ENCODE assay signal across 8 cellular contexts in genomic region chr2:33477473-33478468, GRCh38. TPM values are rescaled to one million over a fixed set of nuclear protein-coding genes. Genes with fewer than 3 reads are reported as not detected.
DNase-seq lines count a peak whose midpoint lies in the region; ATAC-seq and TF ChIP-seq lines count a peak whose summit lies in the region.

No MANE protein-coding gene starts in this region.

- peaks cover 52% of the 10 kb centered on the region for H3K4me1 Mint-ChIP-seq in activated T-cell treated with anti-CD3 and anti-CD28 coated beads, Interleukin-2, amount 50 U/mL, for 24 hours (ENCODE audit: low read depth)

- H3K36me3 Mint-ChIP-seq in activated T-cell treated with anti-CD3 and anti-CD28 coated beads, Interleukin-2, amount 50 U/mL, for 24 hours (ENCODE audit: low read depth): no peaks in the 10 kb centered on the region

- H3K4me3 ChIP-seq in BLaER1: 0 out of 2 replicates have a peak overlapping the region, but pooled peaks have one; percentile 66
- H3K4me3 ChIP-seq in kidney epithelial cell (ENCODE audit: low read depth, low read length): no peak overlapping the region

- H3K9ac ChIP-seq in BLaER1: no peak overlapping the region

- peaks cover 32% of the 10 kb centered on the region for H3K4me1 ChIP-seq in BLaER1

- peak; percentile 55 for DNase-seq in activated T-cell treated with anti-CD3 and anti-CD28 coated beads, Interleukin-2, amount 50 U/mL, for 24 hours
- DNase-seq in kidney epithelial cell (ENCODE audit: low read depth) (peak; percentile 16), NCI-H526 (lab: John Stamatoyannopoulos, UW) (no peak), cerebellum (ENCODE audit: low spot score) (no peak)
- peak; percentile 7 for DNase-seq in stimulated activated naive CD4-positive, alpha-beta T cell treated with Interleukin-2 at 50 U/mL for 16 hours (lab: John Stamatoyannopoulos, UW)

- H3K36me3 ChIP-seq in BLaER1: no peaks in the 10 kb centered on the region
- H3K36me3 ChIP-seq in kidney epithelial cell (ENCODE audit: control insufficient read depth, insufficient read depth, low read length): no peaks in the 10 kb centered on the region

- H3K9me3 Mint-ChIP-seq in activated T-cell treated with anti-CD3 and anti-CD28 coated beads, Interleukin-2, amount 50 U/mL, for 24 hours: no peaks in the 10 kb centered on the region

- peak overlapping the region; percentile 82 for H3K4me3 Mint-ChIP-seq in activated T-cell treated with anti-CD3 and anti-CD28 coated beads, Interleukin-2, amount 50 U/mL, for 24 hours

- H3K27me3 ChIP-seq in BLaER1: no peaks in the 10 kb centered on the region
- no peaks in the 10 kb centered on the region for H3K27me3 ChIP-seq in kidney epithelial cell (ENCODE audit: control insufficient read depth, insufficient read depth, low read length)

- no peak for TF ChIP-seq CTCF in kidney epithelial cell (IDR thresholded peaks at IDR 0.05; ENCODE audit: insufficient read depth, low read length, poor library complexity, severe bottlenecking)

- peak overlapping the region; percentile 81 for H3K4me2 ChIP-seq in BLaER1

- no peaks in the 10 kb centered on the region for H3K9me3 ChIP-seq in BLaER1

- H3K27ac Mint-ChIP-seq in activated T-cell treated with anti-CD3 and anti-CD28 coated beads, Interleukin-2, amount 50 U/mL, for 24 hours: peak overlapping the region; percentile 97

- H3K27me3 Mint-ChIP-seq in activated T-cell treated with anti-CD3 and anti-CD28 coated beads, Interleukin-2, amount 50 U/mL, for 24 hours: no peaks in the 10 kb centered on the region

- H3K27ac ChIP-seq in BLaER1: no peak overlapping the region

- ATAC-seq in GM19043 (IDR thresholded peaks at IDR 0.05; ENCODE audit: low read depth, unreplicated experiment) (peak; percentile 26), HG03378 (IDR thresholded peaks at IDR 0.05; ENCODE audit: unreplicated experiment) (peak; percentile 43)

- no peaks in the 10 kb centered on the region for H4K20me1 ChIP-seq in BLaER1

RNA-seq across cellular contexts. Expression of gene RASGRP3, which starts 1.3 kb away (rescaled TPM):
- total RNA-seq in kidney epithelial cell: 6.7 and 17.6 TPM in 2 replicates
- 9.3 TPM for total RNA-seq in cerebellum

Comparison
In these comparisons a context has a peak if more than half of its experiments do, and no peak if none do; other contexts are left out.
1. DNase-seq: peak in activated T-cell treated with anti-CD3 and anti-CD28 coated beads, Interleukin-2, amount 50 U/mL, for 24 hours (single experiment), kidney epithelial cell (single experiment) and stimulated activated naive CD4-positive, alpha-beta T cell treated with Interleukin-2 at 50 U/mL for 16 hours (single experiment); none in NCI-H526 (0 of 2) and cerebellum (single experiment).